ENCODE assay signal across 25 cellular contexts in genomic region chr9:136189394-136190236, GRCh38. TPM values are rescaled to one million over a fixed set of nuclear protein-coding genes. Genes with fewer than 3 reads are reported as not detected.
DNase-seq lines count a peak whose midpoint lies in the region; ATAC-seq, FAIRE-seq and TF ChIP-seq lines count a peak whose summit lies in the region.
"Had no signal": no experiment of that assay in that cellular context is flagged by ENCODE, and none has a peak within 500 bp of the region (broad histone marks: within the 10 kb centered on the region; RNA-seq: fewer than 3 reads in every experiment).

No MANE protein-coding gene starts in this region.

- H3K4me1 ChIP-seq in K562 (replicated peaks in 1 of 2; ENCODE audit: control insufficient read depth in 2 of 2, insufficient read depth in 2 of 2, low read length in 2 of 2) (peaks cover 28 to 67% of the 10 kb centered on the region in 2 experiments), colonic mucosa (no peaks in the 10 kb centered on the region)

- ATAC-seq in K562, result no peak
- peak; percentile 26 for ATAC-seq in stimulated activated memory B cell treated with anti-CD40 and anti-IgM and Interleukin-4, amounts not matched to agents 10 μg/mL and 1 μg/mL and 100 μg/mL, for 72 hours
- ATAC-seq in stimulated activated naive CD8-positive, alpha-beta T cell treated with anti-CD3 and anti-CD28 coated beads, Interleukin-15, Interleukin-2, amounts not matched to agents 100 U/mL and 50 U/mL, for 24 hours, result no peak

- H3K27ac ChIP-seq in K562 (ENCODE audit: extremely low read depth, low read depth, low read length) (no peak overlapping the region), colonic mucosa (no peak overlapping the region)
- H3K27ac ChIP-seq: adrenal gland had no signal

- H3K36me3 Mint-ChIP-seq in activated naive CD4-positive, alpha-beta T cell treated with anti-CD3 and anti-CD28 coated beads, Interleukin-2, amount 10 ng/mL, durations not matched to agents 7 days and 5 days, result no peaks in the 10 kb centered on the region
- H3K36me3 Mint-ChIP-seq in stimulated activated memory B cell treated with anti-CD40 and anti-IgM and Interleukin-4, amounts not matched to agents 10 μg/mL and 1 μg/mL and 100 μg/mL, for 72 hours, result no peaks in the 10 kb centered on the region
- H3K36me3 Mint-ChIP-seq: activated CD4-positive, alpha-beta memory T cell treated with anti-CD3 and anti-CD28 coated beads for 36 hours; CD14-positive monocyte; IgD-negative memory B cell; immature natural killer cell had no signal

- CTCF ChIA-PET in activated naive CD4-positive, alpha-beta T cell treated with anti-CD3 and anti-CD28 coated beads, Interleukin-2, amount 10 ng/mL, durations not matched to agents 7 days and 5 days (lab: Charles Lee), result no interaction called here
- CTCF ChIA-PET in K562 (lab: Yijun Ruan, JAX; ENCODE audit: low intra/inter-chr PET ratio), result no interaction called here

- no peak overlapping the region for H3K4me3 Mint-ChIP-seq in activated naive CD4-positive, alpha-beta T cell treated with anti-CD3 and anti-CD28 coated beads, Interleukin-2, amount 10 ng/mL, durations not matched to agents 7 days and 5 days
- no peak overlapping the region for H3K4me3 Mint-ChIP-seq in stimulated activated memory B cell treated with anti-CD40 and anti-IgM and Interleukin-4, amounts not matched to agents 10 μg/mL and 1 μg/mL and 100 μg/mL, for 72 hours
- H3K4me3 Mint-ChIP-seq: activated B cell treated with CpG ODN at 0.5 μM for 24 hours; activated CD4-positive, alpha-beta memory T cell treated with anti-CD3 and anti-CD28 coated beads for 36 hours; immature natural killer cell; T-helper 1 cell treated with Interleukin-12 subunit alpha and Interleukin-12 subunit beta and Interleukin-4 antibody, amounts not matched to agents 30 μg/mL and 1 μg/mL, for 36 hours had no signal

- H3K27ac Mint-ChIP-seq in activated naive CD4-positive, alpha-beta T cell treated with anti-CD3 and anti-CD28 coated beads, Interleukin-2, amount 10 ng/mL, durations not matched to agents 7 days and 5 days, result peak overlapping the region; percentile 19
- no peak overlapping the region for H3K27ac Mint-ChIP-seq in stimulated activated memory B cell treated with anti-CD40 and anti-IgM and Interleukin-4, amounts not matched to agents 10 μg/mL and 1 μg/mL and 100 μg/mL, for 72 hours
- H3K27ac Mint-ChIP-seq: activated B cell treated with CpG ODN at 0.5 μM for 24 hours; activated CD4-positive, alpha-beta memory T cell treated with anti-CD3 and anti-CD28 coated beads for 36 hours; CD14-positive monocyte; immature natural killer cell; T-helper 1 cell treated with Interleukin-12 subunit alpha and Interleukin-12 subunit beta and Interleukin-4 antibody, amounts not matched to agents 30 μg/mL and 1 μg/mL, for 36 hours had no signal

- no peak overlapping the region for H3K4me2 ChIP-seq in K562 (ENCODE audit: insufficient read depth, low read length)

- 52% methylated on average over 21 of the region's 28 CpGs for WGBS in K562 (ENCODE audit: insufficient coverage, low coverage, missing lambda C conversion rate)

- no peak for FAIRE-seq in K562 (lab: Jason Lieb, UNC)
- FAIRE-seq: colon, endometrium had no signal

- no peak for TF ChIP-seq RAD21 in K562 (CRISPR knock-in tag; conservative IDR thresholded peaks at IDR 0.05 in 1 of 2, IDR thresholded peaks at IDR 0.05 in 1 of 2)

- H3K9me1 ChIP-seq in K562 (ENCODE audit: control insufficient read depth, insufficient read depth, low read length), result no peaks in the 10 kb centered on the region

- no peak for TF ChIP-seq EP300 in K562 (IDR thresholded peaks at IDR 0.05; ENCODE audit: low read length)

- no peak for DNase-seq in activated naive CD4-positive, alpha-beta T cell treated with anti-CD3 and anti-CD28 coated beads, Interleukin-2, amount 10 ng/mL, durations not matched to agents 7 days and 5 days
- no peak for DNase-seq in activated naive CD4-positive, alpha-beta T cell treated with Interleukin-2 at 50 U/mL for 16 hours
- peak; percentile 94 for DNase-seq in NCI-H82 (lab: John Stamatoyannopoulos, UW)
- no peak for DNase-seq in K562 (ENCODE audit: extremely low read depth in 1 of 4, low spot score in 3 of 4)
- no peak for DNase-seq in colonic mucosa
- DNase-seq in NCI-H446 (lab: John Stamatoyannopoulos, UW), result no peak
- no peak for DNase-seq in stimulated activated naive CD8-positive, alpha-beta T cell treated with anti-CD3 and anti-CD28 coated beads, Interleukin-15, Interleukin-2, amounts not matched to agents 100 U/mL and 50 U/mL, for 24 hours
- DNase-seq: activated B cell treated with CpG ODN at 0.5 μM for 24 hours; activated CD4-positive, alpha-beta memory T cell treated with anti-CD3 and anti-CD28 coated beads for 36 hours; activated gamma-delta T cell; adrenal gland; GF-D8; immature natural killer cell; NCI-H187; NCI-H510A; SHP77 had no signal

- no peaks in the 10 kb centered on the region for H3K79me2 ChIP-seq in K562 (ENCODE audit: control insufficient read depth, insufficient read depth, low read length)

- BruUV-seq in K562 (replicated peaks; lab: Mats Ljungman, UMichigan), result no TSS peak

- no peak overlapping the region for H3K4me3 ChIP-seq in K562
- no peak overlapping the region for H3K4me3 ChIP-seq in colonic mucosa
- H3K4me3 ChIP-seq: adrenal gland had no signal

- H3K9me3 Mint-ChIP-seq in activated naive CD4-positive, alpha-beta T cell treated with anti-CD3 and anti-CD28 coated beads, Interleukin-2, amount 10 ng/mL, durations not matched to agents 7 days and 5 days, result no peaks in the 10 kb centered on the region
- no peaks in the 10 kb centered on the region for H3K9me3 Mint-ChIP-seq in stimulated activated memory B cell treated with anti-CD40 and anti-IgM and Interleukin-4, amounts not matched to agents 10 μg/mL and 1 μg/mL and 100 μg/mL, for 72 hours
- H3K9me3 Mint-ChIP-seq: activated B cell treated with CpG ODN at 0.5 μM for 24 hours; activated CD4-positive, alpha-beta memory T cell treated with anti-CD3 and anti-CD28 coated beads for 36 hours; IgD-negative memory B cell; immature natural killer cell; T-helper 1 cell treated with Interleukin-12 subunit alpha and Interleukin-12 subunit beta and Interleukin-4 antibody, amounts not matched to agents 30 μg/mL and 1 μg/mL, for 36 hours had no signal

- no peak overlapping the region for H2AFZ ChIP-seq in K562 (ENCODE audit: low read depth, low read length)

- TF ChIP-seq CTCF in K562 (IDR thresholded peaks at IDR 0.05 in 2 of 3, conservative IDR thresholded peaks at IDR 0.05 in 1 of 3; ENCODE audit: insufficient read depth in 2 of 3, low read depth in 1 of 3, low read length in 3 of 3) (no peak), colonic mucosa (IDR thresholded peaks at IDR 0.05) (no peak)

- H3K9me3 ChIP-seq in K562 (replicated peaks; ENCODE audit: control insufficient read depth, insufficient read depth, low read depth, low read length) (no peaks in the 10 kb centered on the region), colonic mucosa (no peaks in the 10 kb centered on the region)
- H3K9me3 ChIP-seq: adrenal gland had no signal

- no peaks in the 10 kb centered on the region; the same call in 1 of the 2 replicates for H4K20me1 ChIP-seq in K562 (replicated peaks; ENCODE audit: control insufficient read depth, insufficient read depth, low read length)

- no peak for TF ChIP-seq POLR2A in K562 (conservative IDR thresholded peaks at IDR 0.05)

- H3K27me3 Mint-ChIP-seq in activated naive CD4-positive, alpha-beta T cell treated with anti-CD3 and anti-CD28 coated beads, Interleukin-2, amount 10 ng/mL, durations not matched to agents 7 days and 5 days, result peaks cover 82% of the 10 kb centered on the region
- peaks cover 78% of the 10 kb centered on the region for H3K27me3 Mint-ChIP-seq in stimulated activated memory B cell treated with anti-CD40 and anti-IgM and Interleukin-4, amounts not matched to agents 10 μg/mL and 1 μg/mL and 100 μg/mL, for 72 hours

- intact Hi-C loops in K562 (cut with micrococcal nuclease) (no loop called here), colonic mucosa (cut with DNase I) (no loop called here)

- in situ Hi-C loops in K562 (cut with MboI), result no loop called here

- H3K27me3 ChIP-seq in K562 (ENCODE audit: control insufficient read depth in 2 of 2, insufficient read depth in 2 of 2, low read length in 2 of 2), result peaks cover 11 to 38% of the 10 kb centered on the region in 2 experiments; a peak in 4 of 5 replicates
- peaks cover 39% of the 10 kb centered on the region for H3K27me3 ChIP-seq in colonic mucosa

- POLR2A ChIA-PET in K562 (lab: Yijun Ruan, JAX), result interaction anchor here (0.6 to 1.1 kb wide), 4 partner anchors 26 to 1395 kb away, joined by 3 to 4 read pairs (median 4); no protein-coding TSS in a partner anchor

- H3K36me3 ChIP-seq in K562 (ENCODE audit: control insufficient read depth, insufficient read depth, low read length) (no peaks in the 10 kb centered on the region), colonic mucosa (no peaks in the 10 kb centered on the region)
- H3K36me3 ChIP-seq: adrenal gland had no signal

- H3K9ac ChIP-seq in K562 (ENCODE audit: insufficient read depth in 1 of 2, low read depth in 2 of 2, low read length in 2 of 2), result peak overlapping the region in 1 of 2 experiments; percentile 61; a peak in 1 of 4 replicates
- no peak overlapping the region for H3K9ac ChIP-seq in colonic mucosa (ENCODE audit: low read depth in 2 of 2, low read length in 2 of 2)

- H3K4me1 Mint-ChIP-seq in activated naive CD4-positive, alpha-beta T cell treated with anti-CD3 and anti-CD28 coated beads, Interleukin-2, amount 10 ng/mL, durations not matched to agents 7 days and 5 days, result no peaks in the 10 kb centered on the region
- peaks cover 5% of the 10 kb centered on the region for H3K4me1 Mint-ChIP-seq in stimulated activated memory B cell treated with anti-CD40 and anti-IgM and Interleukin-4, amounts not matched to agents 10 μg/mL and 1 μg/mL and 100 μg/mL, for 72 hours
- H3K4me1 Mint-ChIP-seq: CD14-positive monocyte, immature natural killer cell had no signal

RNA-seq across cellular contexts. Expression of gene LHX3, which starts 15.3 kb away (rescaled TPM):
- total RNA-seq in K562 (2011; cell fraction: chromatin; rRNA removed; ENCODE audit: low replicate concordance), result 0.09 TPM in 1 of 2 replicates, not detected in the other
- not detected in 2 replicates for total RNA-seq in K562 (2011; cell fraction: nucleolus; rRNA removed)
- not detected in 2 replicates for total RNA-seq in K562 (2011; cell fraction: nucleoplasm; rRNA removed)
- total RNA-seq in K562 (2014; rRNA removed) (not detected in 2 replicates), K562 (2014; rRNA removed; fragmentation: Illumina TruSeq; extraction: Trizol) (not detected in 2 replicates), K562 (2015; rRNA removed; fragmentation: Illumina TruSeq; extraction: Trizol) (not detected in 2 replicates), K562 (2021) (0.09 TPM in 1 of 2 replicates, not detected in the other), colonic mucosa (not detected)
- polyA plus RNA-seq in K562 (2011; rRNA removed) (not detected in 2 replicates), K562 (2014; fragmentation: Illumina TruSeq; extraction: Trizol) (not detected in 2 replicates), K562 (2014; fragmentation: Nextera tagmentation; extraction: Ambion mirVana) (not detected), K562 (2014; rRNA removed) (not detected in 2 replicates)
- polyA plus RNA-seq in K562 (2011; cell fraction: cytosol; rRNA removed), result not detected in 2 replicates
- 0.04 TPM in 1 of 2 replicates, not detected in the other for polyA plus RNA-seq in K562 (2011; cell fraction: nucleus; rRNA removed)
- 0.91 TPM in 1 of 2 replicates, not detected in the other for polyA plus RNA-seq in K562 (2012)
- not detected in 2 replicates for polyA minus RNA-seq in K562 (2011; rRNA and poly(A)+ RNA removed)
- not detected in 2 replicates for polyA minus RNA-seq in K562 (2011; cell fraction: cytosol; rRNA and poly(A)+ RNA removed)
- not detected in 2 replicates for polyA minus RNA-seq in K562 (2011; cell fraction: nucleus; rRNA and poly(A)+ RNA removed)
- total RNA-seq: activated B cell treated with CpG ODN at 0.5 μM for 24 hours; activated CD4-positive, alpha-beta memory T cell treated with anti-CD3 and anti-CD28 coated beads for 36 hours; adrenal gland; liver; mucosa of gallbladder; urinary bladder had no signal
- polyA plus RNA-seq: adrenal gland, CD14-positive monocyte, IgD-negative memory B cell, immature natural killer cell, liver, urinary bladder had no signal

RNA-seq across cellular contexts. Expression of gene QSOX2, which starts 56.0 kb away (rescaled TPM):
- 50.6 and 63.4 TPM in 2 replicates for total RNA-seq in K562 (2011; cell fraction: chromatin; rRNA removed; ENCODE audit: low replicate concordance)
- 45.7 and 46.1 TPM in 2 replicates for total RNA-seq in K562 (2011; cell fraction: nucleolus; rRNA removed)
- 35.5 and 45.4 TPM in 2 replicates for total RNA-seq in K562 (2011; cell fraction: nucleoplasm; rRNA removed)
- total RNA-seq in K562 (2014; rRNA removed), result 12.7 and 15.0 TPM in 2 replicates
- 9.7 and 10.5 TPM in 2 replicates for total RNA-seq in K562 (2014; rRNA removed; fragmentation: Illumina TruSeq; extraction: Trizol)
- 11.7 and 12.2 TPM in 2 replicates for total RNA-seq in K562 (2015; rRNA removed; fragmentation: Illumina TruSeq; extraction: Trizol)
- total RNA-seq in K562 (2021), result 22.3 and 23.7 TPM in 2 replicates
- 13.5 and 21.5 TPM in 2 replicates for polyA plus RNA-seq in K562 (2011; rRNA removed)
- 7.9 and 11.0 TPM in 2 replicates for polyA plus RNA-seq in K562 (2011; cell fraction: cytosol; rRNA removed)
- 97.5 and 103 TPM in 2 replicates for polyA plus RNA-seq in K562 (2011; cell fraction: nucleus; rRNA removed)
- polyA plus RNA-seq in K562 (2012), result 14.6 and 32.6 TPM in 2 replicates
- 16.1 and 17.4 TPM in 2 replicates for polyA plus RNA-seq in K562 (2014; fragmentation: Illumina TruSeq; extraction: Trizol)
- under 1 TPM; 0.51 to 0.91 TPM for polyA plus RNA-seq in K562 (2014; fragmentation: Nextera tagmentation; extraction: Ambion mirVana)
- 23.6 and 24.2 TPM in 2 replicates for polyA plus RNA-seq in K562 (2014; rRNA removed)
- polyA minus RNA-seq in K562 (2011; rRNA and poly(A)+ RNA removed), result 9.3 and 10.2 TPM in 2 replicates
- 5.9 and 7.6 TPM in 2 replicates for polyA minus RNA-seq in K562 (2011; cell fraction: cytosol; rRNA and poly(A)+ RNA removed)
- polyA minus RNA-seq in K562 (2011; cell fraction: nucleus; rRNA and poly(A)+ RNA removed), result 17.8 and 19.0 TPM in 2 replicates
- total RNA-seq in colonic mucosa, result 10 to 100 TPM in 1 of 2 donors, 1 to 10 TPM in 1; 4.9 to 12.0 TPM
